ENCODE assay signal across 29 cellular contexts in genomic region chr6:51633424-51633823, GRCh38.
"Had no signal": no experiment of that assay in that cellular context is flagged by ENCODE, and none has a peak within 500 bp of the region (broad histone marks: within the 10 kb centered on the region; RNA-seq: fewer than 3 reads in every experiment).

No MANE protein-coding gene starts in this region.

- H3K27ac Mint-ChIP-seq: stimulated activated effector memory CD8-positive, alpha-beta T cell treated with anti-CD3 and anti-CD28 coated beads, Interleukin-12 subunit alpha, Interleukin-12 subunit beta, amount 100 ng/mL, for 72 hours; stimulated activated memory B cell treated with anti-CD40 and anti-IgM and Interleukin-4, amounts not matched to agents 10 μg/mL and 1 μg/mL and 100 μg/mL, for 72 hours; stimulated activated naive B cell treated with anti-CD40 and anti-IgM and Interleukin-4, amounts not matched to agents 10 μg/mL and 1 μg/mL and 100 μg/mL, for 72 hours; stimulated activated naive CD8-positive, alpha-beta T cell treated with anti-CD3 and anti-CD28 coated beads, Interleukin-15, Interleukin-2, amounts not matched to agents 100 ng/mL and 50 ng/mL, for 24 hours; type B pancreatic cell had no signal

- H3K4me1 ChIP-seq: stomach, suprapubic skin, testis, thyroid gland, tibial artery, tibial nerve, transverse colon, upper lobe of left lung, upper lobe of right lung, uterus, vagina had no signal

- ATAC-seq: stimulated activated effector memory CD8-positive, alpha-beta T cell treated with anti-CD3 and anti-CD28 coated beads, Interleukin-12 subunit alpha, Interleukin-12 subunit beta, amount 100 ng/mL, for 72 hours; stimulated activated memory B cell treated with anti-CD40 and anti-IgM and Interleukin-4, amounts not matched to agents 10 μg/mL and 1 μg/mL and 100 μg/mL, for 72 hours; stimulated activated naive B cell treated with anti-CD40 and anti-IgM and Interleukin-4, amounts not matched to agents 10 μg/mL and 1 μg/mL and 100 μg/mL, for 72 hours; stimulated activated naive CD8-positive, alpha-beta T cell treated with anti-CD3 and anti-CD28 coated beads, Interleukin-15, amount 100 ng/mL, for 72 hours; stimulated activated naive CD8-positive, alpha-beta T cell treated with anti-CD3 and anti-CD28 coated beads, Interleukin-15, Interleukin-2, amounts not matched to agents 100 U/mL and 50 U/mL, for 24 hours; upper lobe of right lung had no signal

- H3K4me3 Mint-ChIP-seq: stimulated activated effector memory CD8-positive, alpha-beta T cell treated with anti-CD3 and anti-CD28 coated beads, Interleukin-12 subunit alpha, Interleukin-12 subunit beta, amount 100 ng/mL, for 72 hours; stimulated activated memory B cell treated with anti-CD40 and anti-IgM and Interleukin-4, amounts not matched to agents 10 μg/mL and 1 μg/mL and 100 μg/mL, for 72 hours; stimulated activated naive B cell treated with anti-CD40 and anti-IgM and Interleukin-4, amounts not matched to agents 10 μg/mL and 1 μg/mL and 100 μg/mL, for 72 hours; stimulated activated naive CD8-positive, alpha-beta T cell treated with anti-CD3 and anti-CD28 coated beads, Interleukin-15, amount 100 ng/mL, for 72 hours; stimulated activated naive CD8-positive, alpha-beta T cell treated with anti-CD3 and anti-CD28 coated beads, Interleukin-15, Interleukin-2, amounts not matched to agents 100 ng/mL and 50 ng/mL, for 24 hours; type B pancreatic cell had no signal

- H3K9me3 ChIP-seq: suprapubic skin, testis, thoracic aorta, thyroid gland, tibial artery, tibial nerve, transverse colon, upper lobe of left lung, upper lobe of right lung, uterus, vagina had no signal

- H3K4me1 Mint-ChIP-seq: stimulated activated effector memory CD8-positive, alpha-beta T cell treated with anti-CD3 and anti-CD28 coated beads, Interleukin-12 subunit alpha, Interleukin-12 subunit beta, amount 100 ng/mL, for 72 hours; stimulated activated memory B cell treated with anti-CD40 and anti-IgM and Interleukin-4, amounts not matched to agents 10 μg/mL and 1 μg/mL and 100 μg/mL, for 72 hours; stimulated activated naive B cell treated with anti-CD40 and anti-IgM and Interleukin-4, amounts not matched to agents 10 μg/mL and 1 μg/mL and 100 μg/mL, for 72 hours; stimulated activated naive CD8-positive, alpha-beta T cell treated with anti-CD3 and anti-CD28 coated beads, Interleukin-15, amount 100 ng/mL, for 72 hours had no signal

- H3K36me3 Mint-ChIP-seq: stimulated activated effector memory CD8-positive, alpha-beta T cell treated with anti-CD3 and anti-CD28 coated beads, Interleukin-12 subunit alpha, Interleukin-12 subunit beta, amount 100 ng/mL, for 72 hours; stimulated activated memory B cell treated with anti-CD40 and anti-IgM and Interleukin-4, amounts not matched to agents 10 μg/mL and 1 μg/mL and 100 μg/mL, for 72 hours; type B pancreatic cell had no signal

- H3K36me3 ChIP-seq: stomach, suprapubic skin, thoracic aorta, thyroid gland, tibial artery, tibial nerve, transverse colon, upper lobe of left lung, upper lobe of right lung, uterus, vagina had no signal

- H3K27me3 Mint-ChIP-seq: stimulated activated memory B cell treated with anti-CD40 and anti-IgM and Interleukin-4, amounts not matched to agents 10 μg/mL and 1 μg/mL and 100 μg/mL, for 72 hours; stimulated activated naive B cell treated with anti-CD40 and anti-IgM and Interleukin-4, amounts not matched to agents 10 μg/mL and 1 μg/mL and 100 μg/mL, for 72 hours; stimulated activated naive CD8-positive, alpha-beta T cell treated with anti-CD3 and anti-CD28 coated beads, Interleukin-15, amount 100 ng/mL, for 72 hours; stimulated activated naive CD8-positive, alpha-beta T cell treated with anti-CD3 and anti-CD28 coated beads, Interleukin-15, Interleukin-2, amounts not matched to agents 100 ng/mL and 50 ng/mL, for 24 hours; type B pancreatic cell had no signal

- H3K9me3 Mint-ChIP-seq: stimulated activated naive CD8-positive, alpha-beta T cell treated with anti-CD3 and anti-CD28 coated beads, Interleukin-15, amount 100 ng/mL, for 72 hours; stimulated activated naive CD8-positive, alpha-beta T cell treated with anti-CD3 and anti-CD28 coated beads, Interleukin-15, Interleukin-2, amounts not matched to agents 100 ng/mL and 50 ng/mL, for 24 hours had no signal

- FAIRE-seq: urothelium cell line had no signal

- DNase-seq: stimulated activated CD4-positive, alpha-beta T cell treated with anti-CD3 and anti-CD28 coated beads, Interleukin-2, amount 100 ng/mL, for 48 hours; stimulated activated CD4-positive, alpha-beta T cell treated with anti-CD3 and anti-CD28 coated beads, Interleukin-4, amount 100 ng/mL, for 1 hour; stimulated activated CD4-positive, alpha-beta T cell treated with anti-CD3 and anti-CD28 coated beads, Interleukin-4, amount 100 ng/mL, for 24 hours; stimulated activated CD4-positive, alpha-beta T cell treated with anti-CD3 and anti-CD28 coated beads, Interleukin-4, amount 100 ng/mL, for 4 hours; stimulated activated CD8-positive, alpha-beta memory T cell treated with anti-CD3 and anti-CD28 coated beads, Interleukin-4, amount 100 ng/mL, for 48 hours; stimulated activated naive B cell treated with anti-CD40 and anti-IgM and Interleukin-4, amounts not matched to agents 10 μg/mL and 1 μg/mL and 100 μg/mL, for 72 hours; stimulated activated naive CD4-positive, alpha-beta T cell; stimulated activated naive CD4-positive, alpha-beta T cell treated with Interleukin-2 at 50 U/mL for 16 hours; stimulated activated naive CD8-positive, alpha-beta T cell treated with anti-CD3 and anti-CD28 coated beads, Interleukin-15, amount 100 ng/mL, for 72 hours; stimulated activated naive CD8-positive, alpha-beta T cell treated with anti-CD3 and anti-CD28 coated beads, Interleukin-15, Interleukin-2, amounts not matched to agents 100 U/mL and 50 U/mL, for 24 hours; stomach; substantia nigra; testis; thyroid gland; tibial artery; transverse colon; trophoblast cell; upper lobe of left lung; upper lobe of right lung; uterus had no signal

- H3K4me3 ChIP-seq: stomach, suprapubic skin, testis, thoracic aorta, thyroid gland, tibial artery, tibial nerve, transverse colon, upper lobe of left lung, upper lobe of right lung, uterus, vagina had no signal

- H3K27me3 ChIP-seq: stomach, suprapubic skin, testis, thyroid gland, tibial artery, tibial nerve, transverse colon, upper lobe of left lung, upper lobe of right lung, uterus, vagina had no signal

- H3K27ac ChIP-seq: stomach, suprapubic skin, testis, thoracic aorta, thyroid gland, tibial artery, tibial nerve, transverse colon, upper lobe of left lung, upper lobe of right lung, uterus, vagina had no signal
